8 cellular contexts compared by ENCODE assay signal in genomic region chr17:39402279-39402889, GRCh38. TPM values are rescaled to one million over a fixed set of nuclear protein-coding genes. Genes with fewer than 3 reads are reported as not detected.
DNase-seq lines count a peak whose midpoint lies in the region; ATAC-seq, FAIRE-seq and TF ChIP-seq lines count a peak whose summit lies in the region.

No MANE protein-coding gene starts in this region.

- WGBS in hepatocyte (ENCODE audit: low lambda C conversion rate, missing lambda C conversion rate): under 1% methylated on average over 42 of the region's 48 CpGs
- 1% methylated on average over 48 of the region's 48 CpGs for WGBS in urinary bladder

- ATAC-seq in HG02943 (IDR thresholded peaks at IDR 0.05; ENCODE audit: low read depth, unreplicated experiment): peak; percentile 59

- H4K20me1 ChIP-seq in hepatocyte (ENCODE audit: insufficient read depth, poor library complexity, severe bottlenecking): peaks cover 18% of the 10 kb centered on the region

- H3K27me3 ChIP-seq in hepatocyte: no peaks in the 10 kb centered on the region

- H3K4me3 ChIP-seq in astrocyte of the cerebellum (ENCODE audit: low read depth, low read length) (peak overlapping the region; percentile 96), hepatocyte (peak overlapping the region; percentile 81), urinary bladder (ENCODE audit: low read depth, low read length) (peak overlapping the region; percentile 95)

- H3K9me2 ChIP-seq in hepatocyte (replicated peaks; ENCODE audit: insufficient read depth): no peaks in the 10 kb centered on the region

- in situ Hi-C loops in astrocyte of the cerebellum (cut with HindIII; ENCODE audit: low sequenced_read_pairs): no loop called here

- FAIRE-seq in GM12891 (lab: Jason Lieb, UNC): peak; percentile 96

- no peak for TF ChIP-seq POLR2A in GM12891 (IDR thresholded peaks at IDR 0.05; ENCODE audit: low read depth, low read length)

- peaks cover 36% of the 10 kb centered on the region for H3K79me2 ChIP-seq in hepatocyte

- TF ChIP-seq CTCF in astrocyte of the cerebellum (IDR thresholded peaks at IDR 0.05; ENCODE audit: low read depth, low read length, missing control alignments) (no peak), hepatocyte (IDR thresholded peaks at IDR 0.05; ENCODE audit: poor library complexity) (no peak)

- peak overlapping the region; percentile 83 for H3K4me2 ChIP-seq in hepatocyte

- H2AFZ ChIP-seq in hepatocyte: peak overlapping the region; percentile 93

- H3K9me3 ChIP-seq in hepatocyte (ENCODE audit: low read depth): no peaks in the 10 kb centered on the region

- DNase-seq in GM12891 (ENCODE audit: insufficient read length, low spot score) (peak; percentile 86), NCI-H1930 (lab: John Stamatoyannopoulos, UW) (peak; percentile 86 to 87), T1000 (lab: John Stamatoyannopoulos, UW) (peak; percentile 79), astrocyte of the cerebellum (ENCODE audit: low read depth) (peak; percentile 86), hepatocyte (ENCODE audit: low spot score) (peak; percentile 95), pulmonary artery endothelial cell (ENCODE audit: low read depth, low spot score) (peak; percentile 81)

- no peaks in the 10 kb centered on the region for H3K36me3 ChIP-seq in hepatocyte (replicated peaks; ENCODE audit: insufficient read depth, low read depth)
- H3K36me3 ChIP-seq in urinary bladder (ENCODE audit: insufficient read depth): peaks cover 1% of the 10 kb centered on the region

- H3K27ac ChIP-seq in hepatocyte (peak overlapping the region; percentile 78), urinary bladder (ENCODE audit: low read depth) (no peak overlapping the region)

- peaks cover 18% of the 10 kb centered on the region for H3K4me1 ChIP-seq in hepatocyte (ENCODE audit: insufficient read depth)
- peaks cover 2% of the 10 kb centered on the region for H3K4me1 ChIP-seq in urinary bladder (ENCODE audit: insufficient read depth)

TF ChIP-seq in GM12891, 5 proteins besides CTCF, POLR2A, EP300 and RAD21:
- TF ChIP-seq POU2F2 (IDR thresholded peaks at IDR 0.05; ENCODE audit: low read depth, low read length) (0 out of 2 replicates have a peak, but pooled peaks have one; percentile 35), SPI1 (IDR thresholded peaks at IDR 0.05; ENCODE audit: low read depth, low read length) (no peak)

RNA-seq across cellular contexts. Expression of gene FBXL20, which starts 1.0 kb away (rescaled TPM):
- 1.7 TPM for polyA plus RNA-seq in GM12891 (2012; ENCODE audit: low read depth, missing spikeins)
- total RNA-seq in hepatocyte: 11.2 and 11.6 TPM in 2 replicates
- 2.7 and 8.0 TPM in 2 replicates for polyA plus RNA-seq in hepatocyte
- 7.2 and 13.5 TPM in 2 replicates for total RNA-seq in pulmonary artery endothelial cell
- 18.6 TPM for total RNA-seq in urinary bladder
- polyA plus RNA-seq in urinary bladder: 4.0 TPM

RNA-seq across cellular contexts. Expression of gene MED1, which starts 48.7 kb away (rescaled TPM):
- polyA plus RNA-seq in GM12891 (2012; ENCODE audit: low read depth, missing spikeins): 17.8 TPM
- 22.8 and 25.0 TPM in 2 replicates for total RNA-seq in hepatocyte
- polyA plus RNA-seq in hepatocyte: 7.3 and 8.7 TPM in 2 replicates
- 23.9 and 33.9 TPM in 2 replicates for total RNA-seq in pulmonary artery endothelial cell
- 27.4 TPM for total RNA-seq in urinary bladder
- polyA plus RNA-seq in urinary bladder: 17.1 TPM

RNA-seq across cellular contexts. Expression of gene CDK12, which starts 58.9 kb away (rescaled TPM):
- 17.8 TPM for polyA plus RNA-seq in GM12891 (2012; ENCODE audit: low read depth, missing spikeins)
- total RNA-seq in hepatocyte: 33.8 and 41.3 TPM in 2 replicates
- polyA plus RNA-seq in hepatocyte: 7.7 and 10.2 TPM in 2 replicates
- total RNA-seq in pulmonary artery endothelial cell: 22.2 and 27.5 TPM in 2 replicates
- 42.3 TPM for total RNA-seq in urinary bladder
- 18.9 TPM for polyA plus RNA-seq in urinary bladder
